Comparison of ENCODE assay signal across 14 cellular contexts in genomic region chr4:20359692-20360091, GRCh38.
DNase-seq lines count a peak whose midpoint lies in the region; ATAC-seq and TF ChIP-seq lines count a peak whose summit lies in the region.
"Had no signal": no experiment of that assay in that cellular context is flagged by ENCODE, and none has a peak within 500 bp of the region (broad histone marks: within the 10 kb centered on the region; RNA-seq: fewer than 3 reads in every experiment).

No MANE protein-coding gene starts in this region.

- no peak overlapping the region for H3K4me2 ChIP-seq in SU-DHL-6 (ENCODE audit: low read depth, low read length, poor library complexity, severe bottlenecking)

- H4K20me1 ChIP-seq in SU-DHL-6 (ENCODE audit: low read depth, low read length) = no peaks in the 10 kb centered on the region

- no peaks in the 10 kb centered on the region for H3K27me3 ChIP-seq in HL-60 (ENCODE audit: insufficient read depth, poor library complexity, severe bottlenecking)
- H3K27me3 ChIP-seq in SU-DHL-6 (ENCODE audit: low read length) = no peaks in the 10 kb centered on the region; the same call in 1 of the 2 replicates
- no peaks in the 10 kb centered on the region for H3K27me3 ChIP-seq in ascending aorta
- H3K27me3 ChIP-seq: brain microvascular endothelial cell had no signal

- H2AFZ ChIP-seq in SU-DHL-6 (ENCODE audit: low read depth, low read length, severe bottlenecking) = peak overlapping the region; percentile 71

- CTCF ChIA-PET in activated naive CD4-positive, alpha-beta T cell treated with anti-CD3 and anti-CD28 coated beads for 36 hours (lab: Charles Lee) = no interaction called here

- H3K4me1 Mint-ChIP-seq in activated naive CD4-positive, alpha-beta T cell treated with anti-CD3 and anti-CD28 coated beads for 36 hours (ENCODE audit: low read depth) = no peaks in the 10 kb centered on the region
- no peaks in the 10 kb centered on the region for H3K4me1 Mint-ChIP-seq in activated T-cell treated with anti-CD3 and anti-CD28 coated beads, Interleukin-2, amount 50 U/mL, for 4 hours (ENCODE audit: low read depth)

- intact Hi-C loops in ascending aorta (cut with DNase I) = no loop called here
- intact Hi-C loops in activated naive CD4-positive, alpha-beta T cell treated with anti-CD3 and anti-CD28 coated beads for 36 hours (cut with micrococcal nuclease) = no loop called here

- TF ChIP-seq CTCF in HL-60 (IDR thresholded peaks at IDR 0.05; ENCODE audit: insufficient read depth, low read length) = no peak
- TF ChIP-seq CTCF in SU-DHL-6 (IDR thresholded peaks at IDR 0.05; ENCODE audit: insufficient read depth, low read length, poor library complexity, severe bottlenecking) = no peak
- no peak for TF ChIP-seq CTCF in ascending aorta (IDR thresholded peaks at IDR 0.05)

- ATAC-seq in GM18502 (IDR thresholded peaks at IDR 0.05; ENCODE audit: poor library complexity, unreplicated experiment) = peak; percentile 77
- ATAC-seq in GM21717 (IDR thresholded peaks at IDR 0.05; ENCODE audit: unreplicated experiment) = peak; percentile 63
- ATAC-seq in activated T-cell treated with anti-CD3 and anti-CD28 coated beads, Interleukin-2, amount 50 U/mL, for 4 hours = no peak

- H3K36me3 ChIP-seq in SU-DHL-6 (ENCODE audit: low read length) (no peaks in the 10 kb centered on the region), ascending aorta (no peaks in the 10 kb centered on the region)
- H3K36me3 ChIP-seq: brain microvascular endothelial cell had no signal

- no peak overlapping the region for H3K27ac ChIP-seq in HL-60 (replicated peaks)
- H3K27ac ChIP-seq in SU-DHL-6 (ENCODE audit: low read depth, low read length) = no peak overlapping the region
- no peak overlapping the region for H3K27ac ChIP-seq in ascending aorta
- H3K27ac ChIP-seq: brain microvascular endothelial cell had no signal

- no peaks in the 10 kb centered on the region for H3K79me2 ChIP-seq in SU-DHL-6 (ENCODE audit: insufficient read depth, low read length)

- H3K4me3 ChIP-seq in HL-60 (replicated peaks; ENCODE audit: insufficient read depth, low read length) = no peak overlapping the region
- H3K4me3 ChIP-seq in SU-DHL-6 (ENCODE audit: insufficient read depth, low read length, poor library complexity, severe bottlenecking) = no peak overlapping the region
- H3K4me3 ChIP-seq in ascending aorta = no peak overlapping the region

- peak; percentile 34 to 43 for DNase-seq in HL-60 (ENCODE audit: low read depth in 1 of 2, low spot score in 1 of 2)
- no peak for DNase-seq in ascending aorta (ENCODE audit: low spot score in 2 of 2)
- no peak for DNase-seq in germinal center (ENCODE audit: low spot score)
- no peak for DNase-seq in activated naive CD4-positive, alpha-beta T cell treated with anti-CD3 and anti-CD28 coated beads for 36 hours
- DNase-seq in activated T-cell treated with anti-CD3 and anti-CD28 coated beads, Interleukin-2, amount 50 U/mL, for 4 hours = no peak
- DNase-seq: activated CD4-positive, alpha-beta T cell treated with anti-CD3 and anti-CD28 coated beads for 1 hour; brain microvascular endothelial cell; endodermal cell; NCI-H2171 treated with DMSO at 0.1 percent for 48 hours; Right ventricle myocardium superior had no signal

- H3K9ac ChIP-seq in SU-DHL-6 (ENCODE audit: low read length) = no peak overlapping the region

- H3K9me3 ChIP-seq in SU-DHL-6 (ENCODE audit: insufficient read depth, low read length) (no peaks in the 10 kb centered on the region), ascending aorta (no peaks in the 10 kb centered on the region)

- no peak overlapping the region for H3K27ac Mint-ChIP-seq in activated naive CD4-positive, alpha-beta T cell treated with anti-CD3 and anti-CD28 coated beads for 36 hours
- H3K27ac Mint-ChIP-seq: activated T-helper 1 cell treated with anti-CD3 and anti-CD28 coated beads, Interleukin-12 subunit alpha, Interleukin-12 subunit beta, Interleukin-2, Interleukin-4 antibody, amounts not matched to agents 30 ng/mL and 10 ng/mL and 1 ng/mL, durations not matched to agents 14 hours and 24 hours and 36 hours; endodermal cell had no signal

- H3K4me3 Mint-ChIP-seq in activated naive CD4-positive, alpha-beta T cell treated with anti-CD3 and anti-CD28 coated beads for 36 hours = no peak overlapping the region
- no peak overlapping the region for H3K4me3 Mint-ChIP-seq in activated T-cell treated with anti-CD3 and anti-CD28 coated beads, Interleukin-2, amount 50 U/mL, for 4 hours
- H3K4me3 Mint-ChIP-seq: activated T-helper 1 cell treated with anti-CD3 and anti-CD28 coated beads, Interleukin-12 subunit alpha, Interleukin-12 subunit beta, Interleukin-2, Interleukin-4 antibody, amounts not matched to agents 30 ng/mL and 10 ng/mL and 1 ng/mL, durations not matched to agents 14 hours and 24 hours and 36 hours; endodermal cell had no signal

- no peaks in the 10 kb centered on the region for H3K36me3 Mint-ChIP-seq in activated naive CD4-positive, alpha-beta T cell treated with anti-CD3 and anti-CD28 coated beads for 36 hours (ENCODE audit: low read depth)
- no peaks in the 10 kb centered on the region for H3K36me3 Mint-ChIP-seq in activated T-cell treated with anti-CD3 and anti-CD28 coated beads, Interleukin-2, amount 50 U/mL, for 4 hours (ENCODE audit: insufficient read depth)

- no peaks in the 10 kb centered on the region for H3K9me3 Mint-ChIP-seq in activated naive CD4-positive, alpha-beta T cell treated with anti-CD3 and anti-CD28 coated beads for 36 hours
- peaks cover 5% of the 10 kb centered on the region for H3K9me3 Mint-ChIP-seq in activated T-cell treated with anti-CD3 and anti-CD28 coated beads, Interleukin-2, amount 50 U/mL, for 4 hours
- H3K9me3 Mint-ChIP-seq: activated T-helper 1 cell treated with anti-CD3 and anti-CD28 coated beads, Interleukin-12 subunit alpha, Interleukin-12 subunit beta, Interleukin-2, Interleukin-4 antibody, amounts not matched to agents 30 ng/mL and 10 ng/mL and 1 ng/mL, durations not matched to agents 14 hours and 24 hours and 36 hours; endodermal cell had no signal

- H3K4me1 ChIP-seq in ascending aorta = no peaks in the 10 kb centered on the region

- no peaks in the 10 kb centered on the region for H3F3A ChIP-seq in SU-DHL-6 (ENCODE audit: insufficient read depth)

- no peaks in the 10 kb centered on the region for H3K9me2 ChIP-seq in SU-DHL-6 (replicated peaks; ENCODE audit: insufficient read depth, low read length)

- H3K27me3 Mint-ChIP-seq in activated naive CD4-positive, alpha-beta T cell treated with anti-CD3 and anti-CD28 coated beads for 36 hours (ENCODE audit: low read depth) = no peaks in the 10 kb centered on the region
- H3K27me3 Mint-ChIP-seq in activated T-cell treated with anti-CD3 and anti-CD28 coated beads, Interleukin-2, amount 50 U/mL, for 4 hours (ENCODE audit: low read depth) = no peaks in the 10 kb centered on the region

Comparison
In these comparisons a context has a peak if more than half of its experiments do, and no peak if none do; other contexts are left out.
1. ATAC-seq: peak in GM18502 (single experiment) and GM21717 (single experiment); none in activated T-cell treated with anti-CD3 and anti-CD28 coated beads, Interleukin-2, amount 50 U/mL, for 4 hours (0 of 2).
2. DNase-seq: peak in HL-60 (2 of 2); none in ascending aorta (0 of 2), germinal center (single experiment), activated naive CD4-positive, alpha-beta T cell treated with anti-CD3 and anti-CD28 coated beads for 36 hours (single experiment) and activated T-cell treated with anti-CD3 and anti-CD28 coated beads, Interleukin-2, amount 50 U/mL, for 4 hours (single experiment).